ENCODE assay signal across 10 cellular contexts in genomic region chr10:132001238-132001977, GRCh38. TPM values are rescaled to one million over a fixed set of nuclear protein-coding genes. Genes with fewer than 3 reads are reported as not detected.
A peak's percentile ranks its signal among the peaks of the same experiment; 100 is the strongest.
DNase-seq lines count a peak whose midpoint lies in the region; ATAC-seq and TF ChIP-seq lines count a peak whose summit lies in the region.
"Had no signal": no experiment of that assay in that cellular context is flagged by ENCODE, and none has a peak within 500 bp of the region (broad histone marks: within the 10 kb centered on the region; RNA-seq: fewer than 3 reads in every experiment).

No MANE protein-coding gene starts in this region.

- TF ChIP-seq CTCF in PC-3 (conservative IDR thresholded peaks at IDR 0.05; ENCODE audit: low read depth, low read length): peak; percentile 42; the same call in 1 of the 2 replicates
- TF ChIP-seq CTCF in brain microvascular endothelial cell (IDR thresholded peaks at IDR 0.05; ENCODE audit: low read depth, low read length, missing control alignments): no peak

- no peaks in the 10 kb centered on the region for H3K9me3 ChIP-seq in CD4-positive, alpha-beta memory T cell (ENCODE audit: control insufficient read depth in 1 of 2, low read length in 2 of 2)
- H3K9me3 ChIP-seq in PC-3 (ENCODE audit: low read length): no peaks in the 10 kb centered on the region

- no peak overlapping the region for H3K9ac ChIP-seq in PC-3 (ENCODE audit: low read length)

- H4K20me1 ChIP-seq in PC-3 (ENCODE audit: low read length): no peaks in the 10 kb centered on the region

- H3K4me2 ChIP-seq in PC-3 (ENCODE audit: low read length): no peak overlapping the region

- H3K4me3 ChIP-seq in CD4-positive, alpha-beta memory T cell (ENCODE audit: low read length in 2 of 2): no peak overlapping the region
- H3K4me3 ChIP-seq in PC-3 (ENCODE audit: low read length) (no peak overlapping the region), brain microvascular endothelial cell (ENCODE audit: low read depth, low read length) (no peak overlapping the region)

- H3K79me2 ChIP-seq in PC-3 (ENCODE audit: low read length): no peaks in the 10 kb centered on the region

- in situ Hi-C loops in brain microvascular endothelial cell (cut with HindIII; ENCODE audit: low pct_ligation_motif_present, low sequenced_read_pairs): no loop called here

- peaks cover 0 to 3% of the 10 kb centered on the region in 2 donors for H3K27me3 Mint-ChIP-seq in CD4-positive, alpha-beta memory T cell

- CTCF ChIA-PET in CD4-positive, alpha-beta memory T cell (lab: Charles Lee; ENCODE audit: partially characterized antibody): interaction anchor here (1.2 to 1.9 kb wide), 2 partner anchors 21 to 115 kb away, joined by 4 to 6 read pairs; no protein-coding TSS in a partner anchor
- CTCF ChIA-PET in PC-3 (lab: Charles Lee): interaction anchor here (1.2 kb wide), 1 partner anchor 18 kb away, joined by 3 read pairs; no protein-coding TSS in a partner anchor

- H3K9me2 ChIP-seq in PC-3 (replicated peaks; ENCODE audit: low read length): no peaks in the 10 kb centered on the region

- H3K27me3 ChIP-seq in CD4-positive, alpha-beta memory T cell (ENCODE audit: insufficient read depth, low read length): no peaks in the 10 kb centered on the region
- no peaks in the 10 kb centered on the region for H3K27me3 ChIP-seq in PC-3 (ENCODE audit: low read length)
- no peaks in the 10 kb centered on the region for H3K27me3 ChIP-seq in brain microvascular endothelial cell (replicated peaks)

- intact Hi-C loops in CD4-positive, alpha-beta memory T cell (cut with micrococcal nuclease): no loop called here
- intact Hi-C loops in PC-3 (cut with micrococcal nuclease): loop anchor here (5.0 kb wide), 1 partner anchor 141 kb away; no protein-coding TSS in a partner anchor

- no peaks in the 10 kb centered on the region for H3K36me3 Mint-ChIP-seq in CD4-positive, alpha-beta memory T cell

- no peak overlapping the region for H2AFZ ChIP-seq in PC-3 (ENCODE audit: low read length)

- peak; percentile 71 for ATAC-seq in GM21526 (IDR thresholded peaks at IDR 0.05; ENCODE audit: low FRiP score, unreplicated experiment)
- ATAC-seq in PC-3: peak; percentile 54
- no peak for ATAC-seq in HG02938 (IDR thresholded peaks at IDR 0.05; ENCODE audit: unreplicated experiment)
- ATAC-seq in HG02610 (IDR thresholded peaks at IDR 0.05; ENCODE audit: unreplicated experiment): no peak
- ATAC-seq in GM21367 (IDR thresholded peaks at IDR 0.05; ENCODE audit: unreplicated experiment): no peak
- ATAC-seq: sciatic nerve had no signal

- H3K4me1 Mint-ChIP-seq in CD4-positive, alpha-beta memory T cell: peaks cover 0 to 7% (median 1%) of the 10 kb centered on the region in 4 donors

- peaks cover 0 to 9% (median 0%) of the 10 kb centered on the region in 8 donors for H3K9me3 Mint-ChIP-seq in CD4-positive, alpha-beta memory T cell

- peak overlapping the region in 1 of 7 donors; percentile 35 for H3K27ac Mint-ChIP-seq in CD4-positive, alpha-beta memory T cell

- H3F3A ChIP-seq in PC-3 (ENCODE audit: low read length, unreplicated experiment): no peaks in the 10 kb centered on the region

- no peak overlapping the region for H3K27ac ChIP-seq in CD4-positive, alpha-beta memory T cell (ENCODE audit: low read depth, low read length)
- H3K27ac ChIP-seq in PC-3 (ENCODE audit: low read length) (no peak overlapping the region), brain microvascular endothelial cell (no peak overlapping the region)

- POLR2A ChIA-PET in CD4-positive, alpha-beta memory T cell (lab: Charles Lee; ENCODE audit: partially characterized antibody): interaction anchor here (0.7 kb wide), 1 partner anchor 29 kb away, joined by 3 read pairs; no protein-coding TSS in a partner anchor
- POLR2A ChIA-PET in PC-3 (lab: Charles Lee; ENCODE audit: unreplicated experiment): no interaction called here

- no peaks in the 10 kb centered on the region for H3K36me3 ChIP-seq in CD4-positive, alpha-beta memory T cell (ENCODE audit: insufficient read depth, low read length)
- H3K36me3 ChIP-seq in PC-3 (ENCODE audit: low read depth, low read length): no peaks in the 10 kb centered on the region
- no peaks in the 10 kb centered on the region for H3K36me3 ChIP-seq in brain microvascular endothelial cell (replicated peaks)

- no TSS peak for BruUV-seq in PC-3 (replicated peaks; lab: Mats Ljungman, UMichigan)

- DNase-seq in CD4-positive, alpha-beta memory T cell: peak in 1 of 5 donors; percentile 14
- DNase-seq in PC-3 (peak; percentile 43), iPS-NIHi11 (ENCODE audit: low spot score) (peak; percentile 56), brain microvascular endothelial cell (no peak)
- DNase-seq: foreskin melanocyte had no signal

- H3K4me1 ChIP-seq in CD4-positive, alpha-beta memory T cell (ENCODE audit: insufficient read depth, low read length): no peaks in the 10 kb centered on the region
- H3K4me1 ChIP-seq in PC-3 (ENCODE audit: insufficient read depth, low read length): peaks cover 7% of the 10 kb centered on the region; the same call in 1 of the 2 replicates

- peak overlapping the region in 5 of 8 donors; percentile 14 to 62 (median 17) for H3K4me3 Mint-ChIP-seq in CD4-positive, alpha-beta memory T cell

RNA-seq across cellular contexts. Expression of gene BNIP3, which starts 19.7 kb away (rescaled TPM):
- total RNA-seq in CD4-positive, alpha-beta memory T cell: 10 to 100 TPM; 29.8 to 31.7 TPM
- 10 to 100 TPM; 33.6 to 37.0 TPM for polyA plus RNA-seq in CD4-positive, alpha-beta memory T cell
- 197 and 225 TPM in 2 replicates for total RNA-seq in PC-3 (2014; rRNA removed)

Comparison
In these comparisons a context has a peak if more than half of its experiments do, and no peak if none do; other contexts are left out.
1. ATAC-seq: peak in GM21526 (single experiment) and PC-3 (single experiment); none in HG02938 (single experiment), HG02610 (single experiment) and GM21367 (single experiment).